14 cellular contexts compared by ENCODE assay signal in genomic region chr7:104929921-104930320, GRCh38.
"Had no signal": no experiment of that assay in that cellular context is flagged by ENCODE, and none has a peak within 500 bp of the region (broad histone marks: within the 10 kb centered on the region; RNA-seq: fewer than 3 reads in every experiment).

No MANE protein-coding gene starts in this region.

- FAIRE-seq: frontal cortex, pancreas had no signal

- H3K27ac ChIP-seq: ascending aorta, heart left ventricle, lower lobe of right lung, pancreas, sigmoid colon, uterus had no signal

- H3K4me3 ChIP-seq: ascending aorta, breast epithelium, heart left ventricle, lower lobe of right lung, pancreas, sigmoid colon, uterus had no signal

- DNase-seq: activated CD4-positive, alpha-beta T cell treated with anti-CD3 and anti-CD28 coated beads, Interleukin-2, amount 50 U/mL, for 1 hour; activated naive CD4-positive, alpha-beta T cell treated with anti-CD3 and anti-CD28 coated beads for 36 hours; activated naive CD8-positive, alpha-beta T cell treated with anti-CD3 and anti-CD28 coated beads, Interleukin-2, amount 50 U/mL, for 24 hours; activated T-cell treated with anti-CD3 and anti-CD28 coated beads for 4 hours; heart left ventricle; left cardiac atrium; lower lobe of right lung; pancreas; sigmoid colon; stimulated activated CD4-positive, alpha-beta T cell treated with anti-CD3 and anti-CD28 coated beads, Interleukin-1b, Interleukin-23, amount 100 ng/mL, for 48 hours; uterus had no signal

- H3K36me3 ChIP-seq: ascending aorta, breast epithelium, heart left ventricle, lower lobe of right lung, pancreas, sigmoid colon, uterus had no signal

- H3K27me3 ChIP-seq: ascending aorta, breast epithelium, heart left ventricle, pancreas, sigmoid colon, uterus had no signal
